ENCODE assay signal across 21 cellular contexts in the genomic region with DNA sequence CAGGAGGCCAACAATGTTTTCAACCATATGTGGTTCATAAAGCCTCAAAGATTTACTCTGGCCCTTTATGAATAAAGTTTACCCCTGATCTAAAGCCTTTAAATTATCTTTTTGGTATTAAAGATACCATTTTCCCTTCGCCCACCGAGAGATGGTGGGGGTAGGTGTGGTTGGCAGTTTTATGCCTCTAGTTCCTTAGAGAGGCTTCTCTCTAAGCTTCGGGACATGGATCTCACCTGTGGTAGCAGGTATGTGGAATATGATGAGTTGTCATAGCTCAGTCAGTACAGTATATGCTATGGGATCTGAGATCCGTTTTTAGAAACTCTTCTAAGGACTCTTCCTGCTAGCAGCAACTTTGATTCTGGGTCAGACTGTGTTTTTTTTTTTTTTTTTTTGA. TPM values are rescaled to one million over a fixed set of nuclear protein-coding genes. Genes with fewer than 3 reads are reported as not detected.
DNase-seq lines count a peak whose midpoint lies in the region; ATAC-seq and TF ChIP-seq lines count a peak whose summit lies in the region.
"Had no signal": no experiment of that assay in that cellular context is flagged by ENCODE, and none has a peak within 500 bp of the region (broad histone marks: within the 10 kb centered on the region; RNA-seq: fewer than 3 reads in every experiment).

No MANE protein-coding gene starts in this region.

- H4K8ac ChIP-seq in mesenchymal stem cell (ENCODE audit: low read length): no peak overlapping the region

- peaks cover 43% of the 10 kb centered on the region for H3K36me3 Mint-ChIP-seq in stimulated activated naive CD8-positive, alpha-beta T cell treated with anti-CD3 and anti-CD28 coated beads, Interleukin-15, Interleukin-2, amounts not matched to agents 100 ng/mL and 50 ng/mL, for 24 hours (ENCODE audit: low read depth)
- H3K36me3 Mint-ChIP-seq in activated T-helper 2 cell treated with anti-CD3 and anti-CD28 coated beads, Interferon-gamma antibody, Interleukin-2, Interleukin-4, amounts not matched to agents 10 μg/mL and 5 μg/mL and 100 μg/mL, durations not matched to agents 14 hours and 24 hours and 36 hours (ENCODE audit: low read depth): peaks cover 61% of the 10 kb centered on the region

- no peaks in the 10 kb centered on the region for H3K27me3 Mint-ChIP-seq in stimulated activated naive CD8-positive, alpha-beta T cell treated with anti-CD3 and anti-CD28 coated beads, Interleukin-15, Interleukin-2, amounts not matched to agents 100 ng/mL and 50 ng/mL, for 24 hours
- peaks cover under 1% of the 10 kb centered on the region for H3K27me3 Mint-ChIP-seq in activated T-helper 2 cell treated with anti-CD3 and anti-CD28 coated beads, Interferon-gamma antibody, Interleukin-2, Interleukin-4, amounts not matched to agents 10 μg/mL and 5 μg/mL and 100 μg/mL, durations not matched to agents 14 hours and 24 hours and 36 hours (ENCODE audit: low read depth)
- H3K27me3 Mint-ChIP-seq: activated B cell treated with CpG ODN at 0.5 μM for 24 hours; central memory CD8-positive, alpha-beta T cell had no signal

- no peak overlapping the region for H3K14ac ChIP-seq in mesenchymal stem cell (ENCODE audit: low read length in 2 of 2)

- DNase-seq in stimulated activated naive CD8-positive, alpha-beta T cell treated with anti-CD3 and anti-CD28 coated beads, Interleukin-15, Interleukin-2, amounts not matched to agents 100 U/mL and 50 U/mL, for 24 hours: no peak
- DNase-seq in activated T-helper 2 cell treated with anti-CD3 and anti-CD28 coated beads, Interferon-gamma antibody, Interleukin-2, Interleukin-4, amounts not matched to agents 10 μg/mL and 5 μg/mL and 100 μg/mL, durations not matched to agents 14 hours and 24 hours and 36 hours (ENCODE audit: low spot score): no peak
- DNase-seq in mesenchymal stem cell (no peak), DMS 273 treated with DMSO at 0.1 percent for 48 hours (lab: John Stamatoyannopoulos, UW) (no peak), GM10266 (ENCODE audit: extremely low spot score) (no peak), DMS53 (lab: John Stamatoyannopoulos, UW) (no peak)
- DNase-seq: activated B cell treated with CpG ODN at 0.5 μM for 24 hours; activated CD8-positive, alpha-beta memory T cell treated with anti-CD3 and anti-CD28 coated beads, Interleukin-2, amount 50 U/mL, for 4 hours; amniotic stem cell; GF-D8; IMR-90; left cardiac atrium; NCI-H1694 treated with DMSO at 0.1 percent for 48 hours; Right ventricle myocardium superior; small intestine; thyroid gland had no signal

- WGBS in mesenchymal stem cell: 95% methylated on average over 4 of the region's 4 CpGs

- intact Hi-C loops in activated T-helper 2 cell treated with anti-CD3 and anti-CD28 coated beads, Interferon-gamma antibody, Interleukin-2, Interleukin-4, amounts not matched to agents 10 μg/mL and 5 μg/mL and 100 μg/mL, durations not matched to agents 14 hours and 24 hours and 36 hours (cut with micrococcal nuclease): no loop called here

- no peak overlapping the region for H2BK120ac ChIP-seq in mesenchymal stem cell (ENCODE audit: low read depth, low read length)

- no peak overlapping the region for H2BK5ac ChIP-seq in mesenchymal stem cell (ENCODE audit: low read depth, low read length, poor library complexity, severe bottlenecking)

- peaks cover 33% of the 10 kb centered on the region for H3K4me1 Mint-ChIP-seq in stimulated activated naive CD8-positive, alpha-beta T cell treated with anti-CD3 and anti-CD28 coated beads, Interleukin-15, Interleukin-2, amounts not matched to agents 100 ng/mL and 50 ng/mL, for 24 hours (ENCODE audit: low read depth)
- peaks cover 22% of the 10 kb centered on the region for H3K4me1 Mint-ChIP-seq in activated T-helper 2 cell treated with anti-CD3 and anti-CD28 coated beads, Interferon-gamma antibody, Interleukin-2, Interleukin-4, amounts not matched to agents 10 μg/mL and 5 μg/mL and 100 μg/mL, durations not matched to agents 14 hours and 24 hours and 36 hours (ENCODE audit: low read depth)

- H3K27me3 ChIP-seq in mesenchymal stem cell (ENCODE audit: control insufficient read depth in 1 of 2, insufficient read depth in 1 of 2, low read length in 2 of 2): no peaks in the 10 kb centered on the region
- H3K27me3 ChIP-seq: thyroid gland had no signal

- no peak overlapping the region for H4K91ac ChIP-seq in mesenchymal stem cell (ENCODE audit: low read length)

- H2AK5ac ChIP-seq in mesenchymal stem cell (ENCODE audit: low read length, severe bottlenecking): no peak overlapping the region

- no peak overlapping the region for H3K4me3 ChIP-seq in mesenchymal stem cell (ENCODE audit: insufficient read depth in 1 of 2, low read depth in 1 of 2, low read length in 2 of 2)
- H3K4me3 ChIP-seq: thyroid gland had no signal

- H3K27ac ChIP-seq in mesenchymal stem cell (ENCODE audit: low read length, poor library complexity, severe bottlenecking): no peak overlapping the region
- H3K27ac ChIP-seq: parathyroid adenoma, thyroid gland had no signal

- H2BK15ac ChIP-seq in mesenchymal stem cell (ENCODE audit: low read depth, poor library complexity, severe bottlenecking): no peak overlapping the region

- peak overlapping the region; percentile 31 for H3K9ac ChIP-seq in mesenchymal stem cell (ENCODE audit: low read length)
- H3K9ac ChIP-seq: parathyroid adenoma had no signal

- peaks cover 4% of the 10 kb centered on the region for H3K79me1 ChIP-seq in mesenchymal stem cell (replicated peaks; ENCODE audit: low read length, poor library complexity, severe bottlenecking)

- TF ChIP-seq CTCF in GM10266 (IDR thresholded peaks at IDR 0.05; ENCODE audit: control insufficient read depth, insufficient read depth, low read depth, missing control alignments): no peak

- ATAC-seq in stimulated activated naive CD8-positive, alpha-beta T cell treated with anti-CD3 and anti-CD28 coated beads, Interleukin-15, Interleukin-2, amounts not matched to agents 100 U/mL and 50 U/mL, for 24 hours: no peak
- ATAC-seq in GM21528 (IDR thresholded peaks at IDR 0.05; ENCODE audit: low FRiP score, unreplicated experiment): no peak
- ATAC-seq: left cardiac atrium had no signal

- H2BK12ac ChIP-seq in mesenchymal stem cell (ENCODE audit: low read length in 2 of 2): no peak overlapping the region

- no peak overlapping the region for H3K27ac Mint-ChIP-seq in stimulated activated naive CD8-positive, alpha-beta T cell treated with anti-CD3 and anti-CD28 coated beads, Interleukin-15, Interleukin-2, amounts not matched to agents 100 ng/mL and 50 ng/mL, for 24 hours
- no peak overlapping the region for H3K27ac Mint-ChIP-seq in activated T-helper 2 cell treated with anti-CD3 and anti-CD28 coated beads, Interferon-gamma antibody, Interleukin-2, Interleukin-4, amounts not matched to agents 10 μg/mL and 5 μg/mL and 100 μg/mL, durations not matched to agents 14 hours and 24 hours and 36 hours

- H3K9me3 Mint-ChIP-seq in stimulated activated naive CD8-positive, alpha-beta T cell treated with anti-CD3 and anti-CD28 coated beads, Interleukin-15, Interleukin-2, amounts not matched to agents 100 ng/mL and 50 ng/mL, for 24 hours: no peaks in the 10 kb centered on the region
- H3K9me3 Mint-ChIP-seq in activated T-helper 2 cell treated with anti-CD3 and anti-CD28 coated beads, Interferon-gamma antibody, Interleukin-2, Interleukin-4, amounts not matched to agents 10 μg/mL and 5 μg/mL and 100 μg/mL, durations not matched to agents 14 hours and 24 hours and 36 hours: no peaks in the 10 kb centered on the region
- H3K9me3 Mint-ChIP-seq: activated B cell treated with CpG ODN at 0.5 μM for 24 hours; central memory CD8-positive, alpha-beta T cell had no signal

- H3K9me3 ChIP-seq in mesenchymal stem cell (ENCODE audit: control insufficient read depth, low read length): no peaks in the 10 kb centered on the region
- H3K9me3 ChIP-seq: thyroid gland had no signal

- H3K18ac ChIP-seq in mesenchymal stem cell (ENCODE audit: low read depth in 1 of 2, low read length in 2 of 2): no peak overlapping the region

- no peak overlapping the region for H3K4ac ChIP-seq in mesenchymal stem cell (ENCODE audit: low read depth in 1 of 2, low read length in 2 of 2)

- H2AFZ ChIP-seq in mesenchymal stem cell (ENCODE audit: low read depth, low read length): no peak overlapping the region
- H2AFZ ChIP-seq: parathyroid adenoma had no signal

- H3K23ac ChIP-seq in mesenchymal stem cell (ENCODE audit: low read length in 2 of 2): no peak overlapping the region

- H3K4me1 ChIP-seq in mesenchymal stem cell (ENCODE audit: control insufficient read depth, insufficient read depth, low read depth, low read length): peaks cover 10% of the 10 kb centered on the region

- peaks cover 21 to 51% of the 10 kb centered on the region in 2 experiments for H3K36me3 ChIP-seq in mesenchymal stem cell (ENCODE audit: control insufficient read depth in 1 of 2, insufficient read depth in 2 of 2, low read depth in 1 of 2, low read length in 2 of 2)

- H3K4me2 ChIP-seq in mesenchymal stem cell (ENCODE audit: low read length, poor library complexity, severe bottlenecking): no peak overlapping the region

- peak overlapping the region; percentile 100 for H3K4me3 Mint-ChIP-seq in stimulated activated naive CD8-positive, alpha-beta T cell treated with anti-CD3 and anti-CD28 coated beads, Interleukin-15, Interleukin-2, amounts not matched to agents 100 ng/mL and 50 ng/mL, for 24 hours
- H3K4me3 Mint-ChIP-seq in activated T-helper 2 cell treated with anti-CD3 and anti-CD28 coated beads, Interferon-gamma antibody, Interleukin-2, Interleukin-4, amounts not matched to agents 10 μg/mL and 5 μg/mL and 100 μg/mL, durations not matched to agents 14 hours and 24 hours and 36 hours (ENCODE audit: low read depth): peak overlapping the region; percentile 49

RNA-seq across cellular contexts. Expression of a gene that starts 2.3 kb away (rescaled TPM):
- total RNA-seq in activated T-helper 2 cell treated with anti-CD3 and anti-CD28 coated beads, Interferon-gamma antibody, Interleukin-2, Interleukin-4, amounts not matched to agents 10 μg/mL and 5 μg/mL and 100 μg/mL, durations not matched to agents 14 hours and 24 hours and 36 hours: 400 and 412 TPM in 2 replicates
- 773 TPM for polyA plus RNA-seq in mesenchymal stem cell (2013, experiment 1 of 2)
- 885 TPM for polyA plus RNA-seq in mesenchymal stem cell (2013, experiment 2 of 2)

RNA-seq across cellular contexts. Expression of a gene that starts 2.5 kb away (rescaled TPM):
- 0.11 TPM in 1 of 2 replicates, not detected in the other for total RNA-seq in activated T-helper 2 cell treated with anti-CD3 and anti-CD28 coated beads, Interferon-gamma antibody, Interleukin-2, Interleukin-4, amounts not matched to agents 10 μg/mL and 5 μg/mL and 100 μg/mL, durations not matched to agents 14 hours and 24 hours and 36 hours
- polyA plus RNA-seq in mesenchymal stem cell (2013, experiment 1 of 2): 0.01 TPM
- 0.08 TPM for polyA plus RNA-seq in mesenchymal stem cell (2013, experiment 2 of 2)

RNA-seq across cellular contexts. Expression of a gene that starts 4.7 kb away (rescaled TPM):
- 4.3 and 4.4 TPM in 2 replicates for total RNA-seq in activated T-helper 2 cell treated with anti-CD3 and anti-CD28 coated beads, Interferon-gamma antibody, Interleukin-2, Interleukin-4, amounts not matched to agents 10 μg/mL and 5 μg/mL and 100 μg/mL, durations not matched to agents 14 hours and 24 hours and 36 hours
- 0.22 TPM for polyA plus RNA-seq in mesenchymal stem cell (2013, experiment 1 of 2)
- 0.15 TPM for polyA plus RNA-seq in mesenchymal stem cell (2013, experiment 2 of 2)

RNA-seq across cellular contexts. Expression of a gene that starts 38.3 kb away (rescaled TPM):
- 7.7 and 9.3 TPM in 2 replicates for total RNA-seq in activated T-helper 2 cell treated with anti-CD3 and anti-CD28 coated beads, Interferon-gamma antibody, Interleukin-2, Interleukin-4, amounts not matched to agents 10 μg/mL and 5 μg/mL and 100 μg/mL, durations not matched to agents 14 hours and 24 hours and 36 hours
- 8.7 TPM for polyA plus RNA-seq in mesenchymal stem cell (2013, experiment 1 of 2)
- polyA plus RNA-seq in mesenchymal stem cell (2013, experiment 2 of 2): 10.3 TPM

RNA-seq across cellular contexts. Expression of a gene that starts 55.7 kb away (rescaled TPM):
- total RNA-seq in activated T-helper 2 cell treated with anti-CD3 and anti-CD28 coated beads, Interferon-gamma antibody, Interleukin-2, Interleukin-4, amounts not matched to agents 10 μg/mL and 5 μg/mL and 100 μg/mL, durations not matched to agents 14 hours and 24 hours and 36 hours: 0.28 and 0.32 TPM in 2 replicates
- polyA plus RNA-seq in mesenchymal stem cell (2013, experiment 1 of 2): 0.01 TPM
- 0.04 TPM for polyA plus RNA-seq in mesenchymal stem cell (2013, experiment 2 of 2)
- total RNA-seq: activated B cell treated with CpG ODN at 0.5 μM for 24 hours, IMR-90, NCI-H460 had no signal
